ENCODE assay signal across 12 cellular contexts in genomic region chr16:2770057-2770780, GRCh38. TPM values are rescaled to one million over a fixed set of nuclear protein-coding genes. Genes with fewer than 3 reads are reported as not detected.
A peak's percentile ranks its signal among the peaks of the same experiment; 100 is the strongest.
DNase-seq lines count a peak whose midpoint lies in the region; ATAC-seq, FAIRE-seq and TF ChIP-seq lines count a peak whose summit lies in the region.
"Had no signal": no experiment of that assay in that cellular context is flagged by ENCODE, and none has a peak within 500 bp of the region (broad histone marks: within the 10 kb centered on the region; RNA-seq: fewer than 3 reads in every experiment).

No MANE protein-coding gene starts in this region.

- no peaks in the 10 kb centered on the region for H3K27me3 Mint-ChIP-seq in activated naive CD4-positive, alpha-beta T cell treated with anti-CD3 and anti-CD28 coated beads for 36 hours (ENCODE audit: low read depth)

- H3K4me1 Mint-ChIP-seq in activated naive CD4-positive, alpha-beta T cell treated with anti-CD3 and anti-CD28 coated beads for 36 hours (ENCODE audit: low read depth), result peaks cover 20% of the 10 kb centered on the region

- peaks cover 54% of the 10 kb centered on the region for H3K36me3 Mint-ChIP-seq in activated naive CD4-positive, alpha-beta T cell treated with anti-CD3 and anti-CD28 coated beads for 36 hours (ENCODE audit: low read depth)

- H3K27ac Mint-ChIP-seq in activated naive CD4-positive, alpha-beta T cell treated with anti-CD3 and anti-CD28 coated beads for 36 hours, result no peak overlapping the region

- CTCF ChIA-PET in activated naive CD4-positive, alpha-beta T cell treated with anti-CD3 and anti-CD28 coated beads for 36 hours (lab: Charles Lee), result no interaction called here

- H3K27me3 ChIP-seq in upper lobe of right lung, result no peaks in the 10 kb centered on the region
- H3K27me3 ChIP-seq: neutrophil had no signal

- H3K36me3 ChIP-seq in kidney (ENCODE audit: control insufficient read depth in 1 of 2, insufficient read depth in 2 of 2, low read length in 2 of 2) (peaks cover 49 to 73% of the 10 kb centered on the region in 2 donors), upper lobe of right lung (peaks cover 95% of the 10 kb centered on the region)

- H3K9me3 ChIP-seq in kidney (ENCODE audit: control insufficient read depth in 1 of 2, low read length in 2 of 2), result no peaks in the 10 kb centered on the region
- H3K9me3 ChIP-seq in upper lobe of right lung, result no peaks in the 10 kb centered on the region
- H3K9me3 ChIP-seq: neutrophil had no signal

- FAIRE-seq in kidney (lab: Jason Lieb, UNC), result no peak
- FAIRE-seq: endometrium had no signal

- H3K9me3 Mint-ChIP-seq in activated naive CD4-positive, alpha-beta T cell treated with anti-CD3 and anti-CD28 coated beads for 36 hours, result no peaks in the 10 kb centered on the region

- no peak for TF ChIP-seq CTCF in kidney (IDR thresholded peaks at IDR 0.05; ENCODE audit: borderline replicate concordance, extremely low read depth, insufficient read depth)
- no peak for TF ChIP-seq CTCF in upper lobe of right lung (IDR thresholded peaks at IDR 0.05)

- H3K9ac ChIP-seq in kidney (ENCODE audit: low read length in 2 of 2), result no peak overlapping the region

- H3K27ac ChIP-seq in kidney (ENCODE audit: low read depth in 2 of 2, low read length in 2 of 2), result no peak overlapping the region
- peak overlapping the region; percentile 26 for H3K27ac ChIP-seq in upper lobe of right lung

- peak; percentile 5 for DNase-seq in activated naive CD4-positive, alpha-beta T cell treated with anti-CD3 and anti-CD28 coated beads for 36 hours
- DNase-seq in activated naive CD4-positive, alpha-beta T cell treated with anti-CD3 and anti-CD28 coated beads, Interleukin-2, amount 50 U/mL, for 16 hours, result no peak
- peak; percentile 55 for DNase-seq in SW480 (ENCODE audit: low spot score)
- peak; percentile 54 for DNase-seq in kidney
- peak; percentile 63 for DNase-seq in upper lobe of right lung
- DNase-seq in iPS-NIHi7 (ENCODE audit: extremely low spot score), result no peak
- no peak for DNase-seq in NCI-H526 treated with DMSO at 0.1 percent for 48 hours (lab: John Stamatoyannopoulos, UW)
- DNase-seq: activated CD4-positive, alpha-beta T cell treated with anti-CD3 and anti-CD28 coated beads for 4 hours; NCI-H2171 treated with DMSO at 0.1 percent for 48 hours had no signal

- H3K4me3 Mint-ChIP-seq in activated naive CD4-positive, alpha-beta T cell treated with anti-CD3 and anti-CD28 coated beads for 36 hours, result no peak overlapping the region

- ATAC-seq in upper lobe of right lung (no peak), GM18858 (IDR thresholded peaks at IDR 0.05; ENCODE audit: unreplicated experiment) (no peak)

- H3K4me1 ChIP-seq in kidney (ENCODE audit: control insufficient read depth in 1 of 2, insufficient read depth in 1 of 2, low read depth in 1 of 2, low read length in 2 of 2) (no peaks in the 10 kb centered on the region), upper lobe of right lung (peaks cover 3% of the 10 kb centered on the region)

- intact Hi-C loops in activated naive CD4-positive, alpha-beta T cell treated with anti-CD3 and anti-CD28 coated beads for 36 hours (cut with micrococcal nuclease), result no loop called here
- intact Hi-C loops in kidney (cut with DNase I), result no loop called here
- intact Hi-C loops in upper lobe of right lung (cut with DNase I), result no loop called here

- H3K4me3 ChIP-seq in kidney (ENCODE audit: low read length in 2 of 2), result no peak overlapping the region
- H3K4me3 ChIP-seq in upper lobe of right lung, result no peak overlapping the region

RNA-seq across cellular contexts. Expression of gene ELOB, which starts 6.9 kb away (rescaled TPM):
- 100 to 1,000 TPM; 177 to 189 TPM for total RNA-seq in activated naive CD4-positive, alpha-beta T cell treated with anti-CD3 and anti-CD28 coated beads for 36 hours
- total RNA-seq in kidney (226 TPM), upper lobe of right lung (179 TPM)
- polyA plus RNA-seq in kidney (ENCODE audit: insufficient read depth, low read depth, low replicate concordance), result 836 TPM

RNA-seq across cellular contexts. Expression of gene PRSS33, which starts 17.1 kb away (rescaled TPM):
- total RNA-seq in activated naive CD4-positive, alpha-beta T cell treated with anti-CD3 and anti-CD28 coated beads for 36 hours, result under 1 TPM; 0.12 to 0.17 TPM
- total RNA-seq in kidney (not detected), upper lobe of right lung (not detected)
- not detected for polyA plus RNA-seq in kidney (ENCODE audit: insufficient read depth, low read depth, low replicate concordance)

RNA-seq across cellular contexts. Expression of gene SRRM2, which starts 17.8 kb away (rescaled TPM):
- 100 to 1,000 TPM; 607 to 649 TPM for total RNA-seq in activated naive CD4-positive, alpha-beta T cell treated with anti-CD3 and anti-CD28 coated beads for 36 hours
- 621 TPM for total RNA-seq in kidney
- 386 TPM for polyA plus RNA-seq in kidney (ENCODE audit: insufficient read depth, low read depth, low replicate concordance)
- 660 TPM for total RNA-seq in upper lobe of right lung

RNA-seq across cellular contexts. Expression of gene PRSS41, which starts 28.1 kb away (rescaled TPM):
- total RNA-seq in activated naive CD4-positive, alpha-beta T cell treated with anti-CD3 and anti-CD28 coated beads for 36 hours, result not detected
- total RNA-seq in kidney (not detected), upper lobe of right lung (not detected)
- not detected for polyA plus RNA-seq in kidney (ENCODE audit: insufficient read depth, low read depth, low replicate concordance)

RNA-seq across cellular contexts. Expression of gene PRSS21, which starts 46.8 kb away (rescaled TPM):
- total RNA-seq in activated naive CD4-positive, alpha-beta T cell treated with anti-CD3 and anti-CD28 coated beads for 36 hours, result 1 to 10 TPM; 3.3 to 4.1 TPM
- 0.54 TPM for total RNA-seq in kidney
- not detected for polyA plus RNA-seq in kidney (ENCODE audit: insufficient read depth, low read depth, low replicate concordance)
- 17.1 TPM for total RNA-seq in upper lobe of right lung

Comparison
In these comparisons a context has a peak if more than half of its experiments do, and no peak if none do; other contexts are left out.
1. DNase-seq: peak in activated naive CD4-positive, alpha-beta T cell treated with anti-CD3 and anti-CD28 coated beads for 36 hours (single experiment), SW480 (single experiment), kidney (single experiment) and upper lobe of right lung (single experiment); none in activated naive CD4-positive, alpha-beta T cell treated with anti-CD3 and anti-CD28 coated beads, Interleukin-2, amount 50 U/mL, for 16 hours (single experiment), iPS-NIHi7 (single experiment) and NCI-H526 treated with DMSO at 0.1 percent for 48 hours (single experiment).